1 cellular context compared by ENCODE assay signal in genomic region chr3:7075901-7076300, GRCh38.
TF ChIP-seq lines count a peak whose summit lies in the region.

No MANE protein-coding gene starts in this region.

TF ChIP-seq in endothelial cell of umbilical vein, 7 proteins besides CTCF, POLR2A, EP300 and RAD21:
- TF ChIP-seq GATA2 (IDR thresholded peaks at IDR 0.05; ENCODE audit: insufficient read depth, insufficient read length, low read depth, low read length), result no peak
- TF ChIP-seq FOS (IDR thresholded peaks at IDR 0.05; ENCODE audit: borderline replicate concordance, insufficient read depth, low read length), result no peak
- TF ChIP-seq POLR2AphosphoS5 (IDR thresholded peaks at IDR 0.05; ENCODE audit: insufficient read depth, low read depth, low read length), result no peak
- TF ChIP-seq JUN (IDR thresholded peaks at IDR 0.05; ENCODE audit: borderline replicate concordance, insufficient read depth, insufficient read length, low read depth), result no peak
- TF ChIP-seq EZH2 (IDR thresholded peaks at IDR 0.05; ENCODE audit: borderline replicate concordance, low read depth, low read length, severe bottlenecking), result no peak
- no peak for TF ChIP-seq MYC (IDR thresholded peaks at IDR 0.05; ENCODE audit: low read depth, low read length)
- no peak for TF ChIP-seq MAX (IDR thresholded peaks at IDR 0.05; ENCODE audit: insufficient read depth, insufficient read length)
